28 cellular contexts compared by ENCODE assay signal in genomic region chr10:98465866-98466265, GRCh38.
"Had no signal": no experiment of that assay in that cellular context is flagged by ENCODE, and none has a peak within 500 bp of the region (broad histone marks: within the 10 kb centered on the region; RNA-seq: fewer than 3 reads in every experiment).

No MANE protein-coding gene starts in this region.

- H3K4me3 ChIP-seq: colonic mucosa, gastroesophageal sphincter, heart right ventricle, left lung, lung, sigmoid colon, spleen, suprapubic skin, transverse colon, upper lobe of right lung, uterus had no signal

- H3K9ac ChIP-seq: parathyroid adenoma had no signal

- H3K36me3 ChIP-seq: colonic mucosa, gastroesophageal sphincter, heart right ventricle, left lung, sigmoid colon, spleen, suprapubic skin, transverse colon, upper lobe of right lung, uterus had no signal

- H3K4me1 ChIP-seq: colonic mucosa, uterus had no signal

- H3K27ac ChIP-seq: colonic mucosa, epithelial cell of prostate, foreskin keratinocyte, gastroesophageal sphincter, left lung, parathyroid adenoma, sigmoid colon, spleen, suprapubic skin, transverse colon, upper lobe of right lung, uterus had no signal

- DNase-seq: colonic mucosa; effector CD8-positive, alpha-beta T cell; endodermal cell; foreskin keratinocyte; heart right ventricle; hippocampal formation; left cardiac atrium; left lung; natural killer cell; sigmoid colon; spleen; stimulated activated CD4-positive, alpha-beta T cell treated with anti-CD3 and anti-CD28 coated beads, Interleukin-2, amount 100 ng/mL, for 48 hours; stimulated activated naive CD4-positive, alpha-beta T cell; stimulated activated naive CD8-positive, alpha-beta T cell treated with anti-CD3 and anti-CD28 coated beads, Interleukin-15, amount 100 ng/mL, for 72 hours; transverse colon; upper lobe of right lung; uterus had no signal

- ATAC-seq: esophagus mucosa; foreskin keratinocyte; gastroesophageal sphincter; left lung; natural killer cell; stimulated activated naive CD8-positive, alpha-beta T cell treated with anti-CD3 and anti-CD28 coated beads, Interleukin-15, amount 100 ng/mL, for 72 hours; upper lobe of right lung had no signal

- FAIRE-seq: islet of Langerhans had no signal

- H3K27me3 ChIP-seq: colonic mucosa, gastroesophageal sphincter, sigmoid colon, suprapubic skin, transverse colon, upper lobe of right lung, uterus had no signal

- H3K4me3 Mint-ChIP-seq: central memory CD8-positive, alpha-beta T cell; dendritic cell treated with granulocyte-macrophage colony-stimulating factor and Interleukin-4, amounts not matched to agents 40 ng/mL and 50 ng/mL, for 4 days; endodermal cell; neural crest cell; stimulated activated naive CD8-positive, alpha-beta T cell treated with anti-CD3 and anti-CD28 coated beads, Interleukin-15, amount 100 ng/mL, for 72 hours had no signal

- H2AFZ ChIP-seq: parathyroid adenoma had no signal

- H3K9me3 Mint-ChIP-seq: central memory CD8-positive, alpha-beta T cell; dendritic cell treated with granulocyte-macrophage colony-stimulating factor and Interleukin-4, amounts not matched to agents 40 ng/mL and 50 ng/mL, for 4 days; endodermal cell; natural killer cell; neural crest cell; stimulated activated naive CD8-positive, alpha-beta T cell treated with anti-CD3 and anti-CD28 coated beads, Interleukin-15, amount 100 ng/mL, for 72 hours had no signal

- H3K79me2 ChIP-seq: parathyroid adenoma had no signal

- H3K27ac Mint-ChIP-seq: dendritic cell treated with granulocyte-macrophage colony-stimulating factor and Interleukin-4, amounts not matched to agents 40 ng/mL and 50 ng/mL, for 4 days; endodermal cell; natural killer cell; progenitor cell of endocrine pancreas had no signal

- H3K9me3 ChIP-seq: colonic mucosa, gastroesophageal sphincter, heart right ventricle, left lung, sigmoid colon, spleen, suprapubic skin, transverse colon, upper lobe of right lung, uterus had no signal

- H3K36me3 Mint-ChIP-seq: natural killer cell had no signal
